17 cellular contexts compared by ENCODE assay signal in the genomic region with DNA sequence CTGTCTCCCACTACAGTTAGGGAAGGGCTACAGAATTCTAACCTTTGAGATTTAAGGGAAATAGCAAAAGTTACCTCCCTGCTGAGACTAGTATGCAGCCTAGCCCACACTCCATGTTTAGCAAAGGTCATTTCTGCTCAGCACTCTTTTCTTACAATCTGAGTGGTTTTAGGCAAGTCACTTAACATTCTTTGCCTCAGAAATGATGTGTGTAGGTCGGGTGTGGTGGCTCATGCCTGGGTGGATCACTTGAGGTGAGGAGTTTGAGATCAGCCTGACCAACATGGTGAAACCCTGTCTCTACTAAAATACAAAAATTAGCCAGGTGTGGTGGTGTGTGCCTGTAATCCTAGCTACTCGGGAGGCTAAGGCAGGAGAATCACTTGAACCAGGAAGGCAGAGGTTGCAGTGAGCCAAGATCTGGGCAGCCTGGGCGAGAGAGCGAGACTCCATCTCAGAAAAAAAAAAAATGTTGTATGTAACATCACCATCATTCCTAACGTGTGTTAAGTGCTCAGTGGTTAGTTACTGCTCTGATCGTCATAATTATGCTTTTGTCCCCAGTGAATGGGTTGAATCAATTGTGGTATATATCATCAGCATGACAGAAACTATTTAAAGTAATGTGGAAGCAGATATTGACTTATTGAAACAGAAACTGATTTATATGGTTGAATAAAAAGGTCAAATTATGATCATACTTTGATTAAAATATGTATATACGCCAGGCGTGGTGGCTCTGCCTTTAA.
"Had no signal": no experiment of that assay in that cellular context is flagged by ENCODE, and none has a peak within 500 bp of the region (broad histone marks: within the 10 kb centered on the region; RNA-seq: fewer than 3 reads in every experiment).

No MANE protein-coding gene starts in this region.

- H3K4me3 ChIP-seq: cardiac muscle cell, gastroesophageal sphincter, lung, mucosa of descending colon, suprapubic skin, upper lobe of left lung had no signal

- DNase-seq: activated gamma-delta T cell; activated T-cell treated with anti-CD3 and anti-CD28 coated beads, Interleukin-2, amount 50 U/mL, for 4 hours; aorta; left colon; mucosa of descending colon; naive thymus-derived CD8-positive, alpha-beta T cell; retina; stimulated activated CD4-positive, alpha-beta T cell treated with anti-CD3 and anti-CD28 coated beads, Interleukin-4, amount 100 ng/mL, for 1 hour; stimulated activated naive CD4-positive, alpha-beta T cell; T-helper 2 cell; upper lobe of left lung had no signal

- FAIRE-seq: islet of Langerhans had no signal

- H3K4me3 Mint-ChIP-seq: activated T-cell treated with anti-CD3 and anti-CD28 coated beads, Interleukin-2, amount 50 U/mL, for 4 hours; naive thymus-derived CD8-positive, alpha-beta T cell; WTC11 had no signal

- H3K27me3 Mint-ChIP-seq: naive thymus-derived CD8-positive, alpha-beta T cell had no signal

- ATAC-seq: activated T-cell treated with anti-CD3 and anti-CD28 coated beads, Interleukin-2, amount 50 U/mL, for 4 hours; gastroesophageal sphincter; naive thymus-derived CD8-positive, alpha-beta T cell had no signal

- H3K36me3 ChIP-seq: cardiac muscle cell, suprapubic skin, upper lobe of left lung had no signal

- H3K4me1 ChIP-seq: gastroesophageal sphincter had no signal

- H3K9me3 ChIP-seq: gastroesophageal sphincter, mucosa of descending colon, suprapubic skin, upper lobe of left lung had no signal

- H3K9me3 Mint-ChIP-seq: activated T-cell treated with anti-CD3 and anti-CD28 coated beads, Interleukin-2, amount 50 U/mL, for 4 hours; naive thymus-derived CD8-positive, alpha-beta T cell; WTC11 had no signal

- H3K27me3 ChIP-seq: cardiac muscle cell, gastroesophageal sphincter, suprapubic skin, upper lobe of left lung had no signal

- H3K27ac ChIP-seq: cardiac muscle cell, gastroesophageal sphincter, suprapubic skin, upper lobe of left lung had no signal

- H3K27ac Mint-ChIP-seq: WTC11 had no signal

- H3K4me1 Mint-ChIP-seq: WTC11 had no signal

- H3K36me3 Mint-ChIP-seq: WTC11 had no signal
